Comparison of ENCODE assay signal across 15 cellular contexts in genomic region chr13:68692049-68692448, GRCh38.
DNase-seq lines count a peak whose midpoint lies in the region; ATAC-seq, FAIRE-seq and TF ChIP-seq lines count a peak whose summit lies in the region.
"Had no signal": no experiment of that assay in that cellular context is flagged by ENCODE, and none has a peak within 500 bp of the region (broad histone marks: within the 10 kb centered on the region; RNA-seq: fewer than 3 reads in every experiment).

No MANE protein-coding gene starts in this region.

- no peak overlapping the region for H4K91ac ChIP-seq in H1 (replicated peaks; ENCODE audit: insufficient read length, low read length)

- no peak for ATAC-seq in HepG2
- ATAC-seq in right lobe of liver = no peak
- ATAC-seq in GM21381 (IDR thresholded peaks at IDR 0.05; ENCODE audit: unreplicated experiment) = no peak
- ATAC-seq: HCT116 had no signal

- H3K4me2 ChIP-seq in HepG2 (ENCODE audit: low read depth, low read length) (no peak overlapping the region), H1 (ENCODE audit: insufficient read depth in 1 of 2, low read depth in 2 of 2, low read length in 2 of 2) (no peak overlapping the region)
- H3K4me2 ChIP-seq: BLaER1, KMS-11 had no signal

- intact Hi-C loops in HepG2 (cut with micrococcal nuclease; ENCODE audit: unreplicated experiment) (no loop called here), right lobe of liver (cut with DNase I) (no loop called here)

- H3K4ac ChIP-seq in H1 (replicated peaks; ENCODE audit: insufficient read length, low read depth, low read length) = no peak overlapping the region

- H3K27ac ChIP-seq in HepG2 (ENCODE audit: extremely low read length, insufficient read depth, low read length) (no peak overlapping the region), right lobe of liver (no peak overlapping the region), H1 (ENCODE audit: low read depth, low read length) (no peak overlapping the region)
- H3K27ac ChIP-seq: 22Rv1, BLaER1, KMS-11 had no signal

- H3K9me3 ChIP-seq in HepG2 (ENCODE audit: low read length) = no peaks in the 10 kb centered on the region
- H3K9me3 ChIP-seq in right lobe of liver = no peaks in the 10 kb centered on the region
- no peaks in the 10 kb centered on the region for H3K9me3 ChIP-seq in H1 (ENCODE audit: insufficient read depth in 2 of 2, low read depth in 1 of 2, low read length in 1 of 2)
- H3K9me3 ChIP-seq: BLaER1 had no signal

- H3K14ac ChIP-seq in H1 (ENCODE audit: insufficient read length) = no peak overlapping the region

- H3K9ac ChIP-seq in HepG2 (ENCODE audit: insufficient read depth, low read depth, low read length) (no peak overlapping the region), H1 (replicated peaks in 1 of 4; ENCODE audit: extremely low read depth in 1 of 4, low read depth in 3 of 4, low read length in 3 of 4) (no peak overlapping the region)
- H3K9ac ChIP-seq: BLaER1, KMS-11 had no signal

- no peaks in the 10 kb centered on the region for H3K36me3 ChIP-seq in HepG2 (replicated peaks in 1 of 2; ENCODE audit: control insufficient read depth in 1 of 2, insufficient read depth in 2 of 2, low read length in 2 of 2)
- no peaks in the 10 kb centered on the region for H3K36me3 ChIP-seq in right lobe of liver
- H3K36me3 ChIP-seq in H1 (ENCODE audit: control insufficient read depth in 2 of 4, insufficient read depth in 4 of 4, low read length in 3 of 4) = no peaks in the 10 kb centered on the region
- H3K36me3 ChIP-seq: BLaER1 had no signal

- H4K5ac ChIP-seq in H1 (ENCODE audit: insufficient read length, low read depth, low read length) = no peak overlapping the region

- H2AK5ac ChIP-seq in H1 (ENCODE audit: low read depth, low read length) = no peak overlapping the region

- H3K27me3 ChIP-seq in HepG2 (ENCODE audit: control insufficient read depth in 1 of 2, insufficient read depth in 2 of 2, low read length in 2 of 2) = no peaks in the 10 kb centered on the region
- H3K27me3 ChIP-seq in right lobe of liver = no peaks in the 10 kb centered on the region
- H3K27me3 ChIP-seq in H1 (replicated peaks in 1 of 4; ENCODE audit: control insufficient read depth in 3 of 4, extremely low read depth in 1 of 4, insufficient read depth in 3 of 4, low read length in 3 of 4) = no peaks in the 10 kb centered on the region
- H3K27me3 ChIP-seq: BLaER1 had no signal

- H2BK20ac ChIP-seq in H1 (ENCODE audit: low read length) = no peak overlapping the region

- BruUV-seq in HepG2 (replicated peaks; lab: Mats Ljungman, UMichigan) = no TSS peak

- H3K23ac ChIP-seq in H1 (ENCODE audit: insufficient read length) = no peak overlapping the region

- TF ChIP-seq CTCF in HepG2 (CRISPR knock-in tag; IDR thresholded peaks at IDR 0.05) (no peak), right lobe of liver (IDR thresholded peaks at IDR 0.05) (no peak), H1 (IDR thresholded peaks at IDR 0.05; ENCODE audit: control extremely low read depth in 1 of 3, insufficient read depth in 1 of 3, low read depth in 1 of 3, low read length in 3 of 3) (no peak)

- in situ Hi-C loops in HepG2 (cut with HindIII; ENCODE audit: extremely low pct_ligation_motif_present, low pct_unique_long_range_greater_than_20kb) = no loop called here
- in situ Hi-C loops in G401 (cut with HindIII; ENCODE audit: low sequenced_read_pairs) = no loop called here

- H4K8ac ChIP-seq in H1 (ENCODE audit: extremely low read depth, insufficient read depth, low read length) = no peak overlapping the region

- no peak for TF ChIP-seq EP300 in HepG2 (IDR thresholded peaks at IDR 0.05; ENCODE audit: low read depth in 2 of 2, low read length in 2 of 2)
- no peak for TF ChIP-seq EP300 in HepG2 (CRISPR knock-in tag; IDR thresholded peaks at IDR 0.05; ENCODE audit: borderline replicate concordance)
- TF ChIP-seq EP300 in H1 (IDR thresholded peaks at IDR 0.05; ENCODE audit: borderline replicate concordance in 1 of 2, low read depth in 2 of 2, low read length in 2 of 2) = no peak

- TF ChIP-seq POLR2A in HepG2 (IDR thresholded peaks at IDR 0.05; ENCODE audit: insufficient read depth in 1 of 2, low read depth in 2 of 2, low read length in 2 of 2) (no peak), right lobe of liver (IDR thresholded peaks at IDR 0.05) (no peak), H1 (IDR thresholded peaks at IDR 0.05; ENCODE audit: control extremely low read depth in 1 of 2, low read depth in 2 of 2, low read length in 2 of 2) (no peak)

- CTCF ChIA-PET in HepG2 (lab: Yijun Ruan, JAX; ENCODE audit: low intra/inter-chr PET ratio, low total read pairs) = no interaction called here
- CTCF ChIA-PET in H1 (lab: Charles Lee; ENCODE audit: partially characterized antibody) = no interaction called here

- H3K56ac ChIP-seq in H1 (replicated peaks; ENCODE audit: insufficient read length, low read depth, low read length) = no peak overlapping the region

- no peak overlapping the region for H2BK15ac ChIP-seq in H1 (ENCODE audit: low read length)

- H2BK5ac ChIP-seq in H1 (ENCODE audit: low read depth, low read length) = no peak overlapping the region

- no peak overlapping the region for H2BK12ac ChIP-seq in H1 (ENCODE audit: low read depth, low read length)

- H3K79me2 ChIP-seq in HepG2 (ENCODE audit: insufficient read depth, low read length) (no peaks in the 10 kb centered on the region), H1 (ENCODE audit: control insufficient read depth in 1 of 2, insufficient read depth in 2 of 2, low read length in 2 of 2) (no peaks in the 10 kb centered on the region)

- H3K23me2 ChIP-seq in H1 (ENCODE audit: low read depth, low read length) = no peaks in the 10 kb centered on the region

- TF ChIP-seq RAD21 in HepG2 (CRISPR knock-in tag; IDR thresholded peaks at IDR 0.05) (no peak), H1 (IDR thresholded peaks at IDR 0.05 in 1 of 2, conservative IDR thresholded peaks at IDR 0.05 in 1 of 2; ENCODE audit: low read depth in 2 of 2, low read length in 2 of 2) (no peak)

- FAIRE-seq in HepG2 (lab: Jason Lieb, UNC) (no peak), H1 (lab: Jason Lieb, UNC) (peak; percentile 52)

- H4K20me1 ChIP-seq in HepG2 (ENCODE audit: insufficient read depth, low read length) (no peaks in the 10 kb centered on the region), H1 (replicated peaks in 1 of 2; ENCODE audit: control insufficient read depth in 1 of 2, insufficient read depth in 2 of 2, low read length in 2 of 2) (no peaks in the 10 kb centered on the region)
- H4K20me1 ChIP-seq: BLaER1 had no signal

- H2AFZ ChIP-seq in HepG2 (ENCODE audit: low read length) = no peak overlapping the region
- no peak overlapping the region for H2AFZ ChIP-seq in H1 (ENCODE audit: low read length)

- H3K4me1 ChIP-seq in HepG2 (ENCODE audit: insufficient read depth, low read length) (no peaks in the 10 kb centered on the region), right lobe of liver (no peaks in the 10 kb centered on the region), H1 (replicated peaks in 1 of 4; ENCODE audit: control insufficient read depth in 3 of 4, insufficient read depth in 4 of 4, low read length in 3 of 4) (peaks cover 0 to 3% (median 0%) of the 10 kb centered on the region in 4 experiments; a peak in 1 of 7 replicates)
- H3K4me1 ChIP-seq: BLaER1 had no signal

- 37% methylated on average over 1 of the region's 1 CpG for WGBS in HepG2 (ENCODE audit: low lambda C conversion rate)
- WGBS in right lobe of liver (ENCODE audit: insufficient coverage, low coverage, low lambda C conversion rate, missing lambda C conversion rate) = 59% methylated on average over 1 of the region's 1 CpG
- 100% methylated on average over 1 of the region's 1 CpG; no CpG with 5 or more reads in 1 of the 2 experiments for WGBS in H1 (ENCODE audit: extremely low coverage in 1 of 2, insufficient coverage in 1 of 2, insufficient read length in 1 of 2, insufficient replicate concordance in 2 of 2, low coverage in 1 of 2, low lambda C conversion rate in 2 of 2, missing lambda C conversion rate in 1 of 2), 2 experiments

- DNase-seq in HepG2 (ENCODE audit: low spot score) (no peak), right lobe of liver (no peak), OCI-M1 (lab: John Stamatoyannopoulos, UW) (peak; percentile 25), H1 (ENCODE audit: low read depth in 1 of 2, low spot score in 2 of 2) (no peak), G401 (ENCODE audit: low spot score) (no peak), DMS114 treated with DMSO at 0.1 percent for 48 hours (lab: John Stamatoyannopoulos, UW; ENCODE audit: unreplicated experiment) (no peak)
- DNase-seq: CD4-positive, alpha-beta memory T cell; GF-D8; H7; HFFc6 had no signal

- H3K79me1 ChIP-seq in H1 (ENCODE audit: low read depth, low read length) = no peaks in the 10 kb centered on the region

- H3K4me3 ChIP-seq in HepG2 (replicated peaks in 1 of 3; ENCODE audit: insufficient read depth in 1 of 3, low read depth in 2 of 3, low read length in 3 of 3) (no peak overlapping the region), right lobe of liver (no peak overlapping the region), H1 (ENCODE audit: extremely low read depth in 1 of 4, insufficient read depth in 2 of 4, low read depth in 3 of 4, low read length in 4 of 4) (no peak overlapping the region)
- H3K4me3 ChIP-seq: BLaER1 had no signal

- POLR2A ChIA-PET in HepG2 (lab: Yijun Ruan, JAX) (no interaction called here), H1 (lab: Charles Lee; ENCODE audit: partially characterized antibody) (no interaction called here)

- no peak overlapping the region for H2BK120ac ChIP-seq in H1 (replicated peaks; ENCODE audit: low read depth, low read length)

- no peak overlapping the region for H3K18ac ChIP-seq in H1 (ENCODE audit: extremely low read depth, low read length)

TF ChIP-seq in HepG2, 621 proteins besides CTCF, POLR2A, EP300 and RAD21 (continues in another document):
- TF ChIP-seq NFE2L2 (IDR thresholded peaks at IDR 0.05; ENCODE audit: low read length) (peak; percentile 14; the same call in 1 of the 2 replicates), MAFK (conservative IDR thresholded peaks at IDR 0.05 in 1 of 2, IDR thresholded peaks at IDR 0.05 in 1 of 2; ENCODE audit: low read length in 2 of 2) (peak; percentile 20 to 51; a peak in 3 of 4 replicates), NR0B2 (CRISPR knock-in tag; IDR thresholded peaks at IDR 0.05) (no peak)

TF ChIP-seq in H1, 55 proteins besides CTCF, POLR2A, EP300 and RAD21 (continues in another document):
- TF ChIP-seq SUZ12 (IDR thresholded peaks at IDR 0.05; ENCODE audit: low read length) = no peak
- no peak for TF ChIP-seq SP4 (IDR thresholded peaks at IDR 0.05; ENCODE audit: low read length)
- no peak for TF ChIP-seq SIRT6 (IDR thresholded peaks at IDR 0.05; ENCODE audit: low read length)
- no peak for TF ChIP-seq RBBP5 (IDR thresholded peaks at IDR 0.05; ENCODE audit: borderline replicate concordance, low read depth, low read length)
- TF ChIP-seq PHF8 (conservative IDR thresholded peaks at IDR 0.05; ENCODE audit: low read depth, low read length) = no peak
- no peak for TF ChIP-seq FOSL1 (IDR thresholded peaks at IDR 0.05; ENCODE audit: insufficient read depth, low read depth, low read length)
- TF ChIP-seq RNF2 (IDR thresholded peaks at IDR 0.05; ENCODE audit: borderline replicate concordance, low read depth, low read length, missing control alignments, poor library complexity, severe bottlenecking) = no peak
- no peak for TF ChIP-seq SRF (IDR thresholded peaks at IDR 0.05; ENCODE audit: low read depth, low read length)
- no peak for TF ChIP-seq SP1 (IDR thresholded peaks at IDR 0.05; ENCODE audit: low read depth, low read length)
- no peak for TF ChIP-seq JUND (IDR thresholded peaks at IDR 0.05; ENCODE audit: low read length)

Comparison
In these comparisons a context has a peak if more than half of its experiments do, and no peak if none do; other contexts are left out.
1. Of the 41 proteins assayed by ChIP-seq in both HepG2 and H1: peak only in HepG2: MAFK; only in H1: none; in both: none; in neither: 40.